ENCODE assay signal across 8 cellular contexts in the genomic region with DNA sequence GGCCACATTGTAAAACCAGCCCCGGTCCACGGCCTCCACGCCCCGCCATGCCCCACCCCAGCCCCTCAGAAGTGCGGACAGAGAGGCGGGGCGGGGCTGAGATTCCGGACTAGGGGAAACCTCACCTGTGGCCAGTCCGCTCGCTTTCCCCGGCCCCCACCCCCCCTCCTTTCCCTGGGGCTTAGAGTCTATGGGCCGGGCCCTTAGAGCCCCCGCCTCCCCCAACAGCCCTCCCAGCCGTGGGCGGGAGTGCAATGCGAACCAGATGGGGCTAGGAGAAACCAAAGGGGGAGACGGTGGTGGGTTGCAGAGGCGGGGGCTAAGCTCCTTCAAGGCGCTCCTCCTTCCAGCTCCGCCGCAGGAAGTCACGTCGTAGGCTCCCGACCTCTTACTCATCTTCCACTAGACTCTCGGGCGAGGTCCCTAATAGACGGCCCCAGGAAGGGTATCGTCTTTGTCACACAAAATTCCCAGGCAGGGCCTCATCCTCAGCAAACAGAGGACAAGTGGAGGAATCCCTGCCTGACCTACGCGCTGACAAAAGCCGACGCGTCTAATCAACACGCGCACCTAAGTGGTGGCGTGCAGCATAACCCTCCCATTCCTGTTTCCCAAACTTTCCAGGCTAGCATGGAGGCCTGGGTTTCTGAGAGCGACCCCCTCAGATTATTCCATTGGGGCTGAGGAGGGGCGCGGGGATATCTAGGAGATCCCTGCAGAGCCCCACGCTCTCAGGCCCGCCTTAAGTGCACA. TPM values are rescaled to one million over a fixed set of nuclear protein-coding genes. Genes with fewer than 3 reads are reported as not detected.
A peak's percentile ranks its signal among the peaks of the same experiment; 100 is the strongest.
DNase-seq lines count a peak whose midpoint lies in the region; ATAC-seq and TF ChIP-seq lines count a peak whose summit lies in the region.

No MANE protein-coding gene starts in this region.

- CTCF ChIA-PET in RWPE1 (lab: Yijun Ruan, JAX) = interaction anchor here (0.7 to 2.3 kb wide), 2 partner anchors 18 to 496 kb away, joined by 3 to 6 read pairs; no protein-coding TSS in a partner anchor

- peak overlapping the region; percentile 100 for H3K27ac ChIP-seq in RWPE1
- peak overlapping the region; percentile 91 for H3K27ac ChIP-seq in foreskin keratinocyte
- H3K27ac ChIP-seq in thymus (ENCODE audit: low read depth) = peak overlapping the region; percentile 99

- peaks cover 14% of the 10 kb centered on the region for H3K36me3 ChIP-seq in thymus (ENCODE audit: control insufficient read depth, insufficient read depth)

- peak overlapping the region; percentile 83 for H3K4me3 ChIP-seq in thymus (ENCODE audit: low read length)

- under 1% methylated on average over 41 of the region's 41 CpGs for WGBS in thymus

- TF ChIP-seq CTCF in RWPE1 (conservative IDR thresholded peaks at IDR 0.05; ENCODE audit: low read depth) (no peak), foreskin keratinocyte (conservative IDR thresholded peaks at IDR 0.05) (no peak)

- peak; percentile 30 for DNase-seq in COR-L47 (lab: John Stamatoyannopoulos, UW)
- peak; percentile 71 for DNase-seq in HPDE6-E6E7 (ENCODE audit: extremely low spot score)
- DNase-seq in RWPE1 (ENCODE audit: low spot score) = peak; percentile 84
- DNase-seq in activated gamma-delta T cell (lab: John Stamatoyannopoulos, UW) = peak; percentile 44
- DNase-seq in foreskin keratinocyte = peak; percentile 80 to 83
- DNase-seq in nucleus accumbens (lab: John Stamatoyannopoulos, UW) = peak in 39 of 56 donors; percentile 25 to 76 (median 51)

- H3K4me1 ChIP-seq in foreskin keratinocyte = peaks cover 14% of the 10 kb centered on the region
- H3K4me1 ChIP-seq in thymus (ENCODE audit: control insufficient read depth, insufficient read depth, low read length) = peaks cover 9% of the 10 kb centered on the region

- no peaks in the 10 kb centered on the region for H3K27me3 ChIP-seq in foreskin keratinocyte
- H3K27me3 ChIP-seq in thymus (ENCODE audit: control insufficient read depth, insufficient read depth) = no peaks in the 10 kb centered on the region

- ATAC-seq in GM19455 (IDR thresholded peaks at IDR 0.05; ENCODE audit: unreplicated experiment) (peak; percentile 41), foreskin keratinocyte (peak; percentile 55)

- no peaks in the 10 kb centered on the region for H3K9me3 ChIP-seq in thymus (ENCODE audit: control insufficient read depth)

- POLR2A ChIA-PET in RWPE1 (lab: Yijun Ruan, JAX; ENCODE audit: low non-redundant PET) = interaction anchor here (0.6 to 2.9 kb wide), 4 partner anchors 9 to 96 kb away, joined by 4 to 37 read pairs (median 8); a partner anchor contains a TSS

RNA-seq across cellular contexts. Expression of a gene that starts 1.0 kb away (rescaled TPM):
- 24.3 and 25.0 TPM in 2 replicates for total RNA-seq in foreskin keratinocyte
- polyA plus RNA-seq in foreskin keratinocyte (19.4 and 21.5 TPM in 2 replicates), thymus (32.7 TPM)

RNA-seq across cellular contexts. Expression of a gene that starts 9.3 kb away (rescaled TPM):
- total RNA-seq in foreskin keratinocyte = 16.6 and 20.3 TPM in 2 replicates
- polyA plus RNA-seq in foreskin keratinocyte = 4.4 and 6.8 TPM in 2 replicates
- 9.5 TPM for polyA plus RNA-seq in thymus

RNA-seq across cellular contexts. Expression of a gene that starts 23.3 kb away (rescaled TPM):
- total RNA-seq in foreskin keratinocyte = 94.4 and 98.8 TPM in 2 replicates
- 60.2 and 68.9 TPM in 2 replicates for polyA plus RNA-seq in foreskin keratinocyte
- polyA plus RNA-seq in thymus = 236 TPM

RNA-seq across cellular contexts. Expression of a gene that starts 37.9 kb away (rescaled TPM):
- total RNA-seq in foreskin keratinocyte = not detected in 2 replicates
- polyA plus RNA-seq in foreskin keratinocyte = 0.04 TPM in 1 of 2 replicates, not detected in the other
- 0.52 TPM for polyA plus RNA-seq in thymus

RNA-seq across cellular contexts. Expression of a gene that starts 40.4 kb away (rescaled TPM):
- 9.8 and 17.5 TPM in 2 replicates for total RNA-seq in foreskin keratinocyte
- polyA plus RNA-seq in foreskin keratinocyte = 5.1 and 8.5 TPM in 2 replicates
- polyA plus RNA-seq in thymus = 22.6 TPM

Comparison
In these comparisons a context has a peak if more than half of its experiments do, and no peak if none do; other contexts are left out.
1. Peak in every context shown above with its lines: DNase-seq, ATAC-seq, H3K4me3 ChIP-seq and H3K27ac ChIP-seq.
2. DNase-seq: peak in every context shown above with its lines; median percentile 84 in RWPE1; 82 in foreskin keratinocyte; 71 in HPDE6-E6E7; 51 in nucleus accumbens; 44 in activated gamma-delta T cell; 30 in COR-L47.